8 cellular contexts compared by ENCODE assay signal in genomic region chr19:12789098-12789903, GRCh38. TPM values are rescaled to one million over a fixed set of nuclear protein-coding genes. Genes with fewer than 3 reads are reported as not detected.
DNase-seq lines count a peak whose midpoint lies in the region; ATAC-seq and TF ChIP-seq lines count a peak whose summit lies in the region.

No MANE protein-coding gene starts in this region.

- no peaks in the 10 kb centered on the region for H3K36me3 ChIP-seq in SU-DHL-6 (ENCODE audit: low read length)
- no peaks in the 10 kb centered on the region for H3K36me3 ChIP-seq in osteoblast (ENCODE audit: insufficient read depth, low read length)

- no peak overlapping the region for H3K27ac ChIP-seq in SU-DHL-6 (ENCODE audit: low read depth, low read length)
- peak overlapping the region; percentile 92 for H3K27ac ChIP-seq in osteoblast (ENCODE audit: low read depth, low read length)

- no peak for TF ChIP-seq CTCF in SU-DHL-6 (IDR thresholded peaks at IDR 0.05; ENCODE audit: insufficient read depth, low read length, poor library complexity, severe bottlenecking)
- no peak for TF ChIP-seq CTCF in osteoblast (IDR thresholded peaks at IDR 0.05; ENCODE audit: extremely low read depth, low read depth, low read length)

- no peak overlapping the region for H2AFZ ChIP-seq in SU-DHL-6 (ENCODE audit: low read depth, low read length, severe bottlenecking)
- H2AFZ ChIP-seq in osteoblast (ENCODE audit: low read length): peak overlapping the region; percentile 18

- H3K9ac ChIP-seq in SU-DHL-6 (ENCODE audit: low read length): peak overlapping the region; percentile 77; the same call in 1 of the 2 replicates

- peaks cover 28% of the 10 kb centered on the region for H3K4me1 ChIP-seq in osteoblast (ENCODE audit: insufficient read depth, low read length)

- no peaks in the 10 kb centered on the region for H3K9me2 ChIP-seq in SU-DHL-6 (replicated peaks; ENCODE audit: insufficient read depth, low read length)

- no peaks in the 10 kb centered on the region for H3K9me3 ChIP-seq in SU-DHL-6 (ENCODE audit: insufficient read depth, low read length)
- no peaks in the 10 kb centered on the region for H3K9me3 ChIP-seq in osteoblast (ENCODE audit: low read depth, low read length)

- peak; percentile 15 for TF ChIP-seq POLR2A in erythroblast (IDR thresholded peaks at IDR 0.05; ENCODE audit: low read length)

- no peak for ATAC-seq in HG03159 (IDR thresholded peaks at IDR 0.05; ENCODE audit: unreplicated experiment)

- no peaks in the 10 kb centered on the region for H3K79me2 ChIP-seq in SU-DHL-6 (ENCODE audit: insufficient read depth, low read length)
- H3K79me2 ChIP-seq in osteoblast (ENCODE audit: insufficient read depth, low read length): peaks cover 21% of the 10 kb centered on the region

- H4K20me1 ChIP-seq in SU-DHL-6 (ENCODE audit: low read depth, low read length): no peaks in the 10 kb centered on the region
- H4K20me1 ChIP-seq in osteoblast (ENCODE audit: insufficient read depth, low read length): peaks cover 12% of the 10 kb centered on the region

- H3K27me3 ChIP-seq in SU-DHL-6 (ENCODE audit: low read length) (no peaks in the 10 kb centered on the region), osteoblast (ENCODE audit: insufficient read depth, low read length) (no peaks in the 10 kb centered on the region)

- peak; percentile 55 for DNase-seq in stimulated activated CD4-positive, alpha-beta T cell treated with anti-CD3 and anti-CD28 coated beads, Interleukin-15, amount 100 ng/mL, for 24 hours
- DNase-seq in stimulated activated CD4-positive, alpha-beta T cell treated with anti-CD3 and anti-CD28 coated beads, Interleukin-12 subunit alpha, Interleukin-12 subunit beta, amount 100 ng/mL, for 4 hours: no peak
- no peak for DNase-seq in erythroblast (lab: John Stamatoyannopoulos, UW)
- DNase-seq in osteoblast (ENCODE audit: insufficient read length, low spot score, missing footprints): peak; percentile 89
- DNase-seq in OCI-M2 (lab: John Stamatoyannopoulos, UW; ENCODE audit: unreplicated experiment): no peak
- no peak for DNase-seq in NCI-H2107 treated with DMSO at 0.1 percent for 48 hours (lab: John Stamatoyannopoulos, UW; ENCODE audit: unreplicated experiment)

- H3K4me2 ChIP-seq in SU-DHL-6 (ENCODE audit: low read depth, low read length, poor library complexity, severe bottlenecking) (peak overlapping the region; percentile 94), osteoblast (ENCODE audit: insufficient read depth, low read length) (peak overlapping the region; percentile 88)

- peaks cover 30% of the 10 kb centered on the region for H3F3A ChIP-seq in SU-DHL-6 (ENCODE audit: insufficient read depth)

- H3K4me3 ChIP-seq in SU-DHL-6 (ENCODE audit: insufficient read depth, low read length, poor library complexity, severe bottlenecking) (no peak overlapping the region), osteoblast (ENCODE audit: insufficient read depth, low read length) (peak overlapping the region; percentile 98)

RNA-seq across cellular contexts. Expression of gene JUNB, which starts 2.0 kb away (rescaled TPM):
- total RNA-seq in osteoblast: 85.5 and 93.0 TPM in 2 replicates

RNA-seq across cellular contexts. Expression of gene PRDX2, which starts 12.3 kb away (rescaled TPM):
- total RNA-seq in osteoblast: 155 and 156 TPM in 2 replicates

RNA-seq across cellular contexts. Expression of gene THSD8, which starts 12.6 kb away (rescaled TPM):
- 0.29 TPM in 1 of 2 replicates, not detected in the other for total RNA-seq in osteoblast

RNA-seq across cellular contexts. Expression of gene HOOK2, which starts 13.9 kb away (rescaled TPM):
- 16.8 and 21.7 TPM in 2 replicates for total RNA-seq in osteoblast

RNA-seq across cellular contexts. Expression of gene RNASEH2A, which starts 17.1 kb away (rescaled TPM):
- 7.6 and 8.3 TPM in 2 replicates for total RNA-seq in osteoblast

Comparison
In these comparisons a context has a peak if more than half of its experiments do, and no peak if none do; other contexts are left out.
1. DNase-seq: peak in stimulated activated CD4-positive, alpha-beta T cell treated with anti-CD3 and anti-CD28 coated beads, Interleukin-15, amount 100 ng/mL, for 24 hours (single experiment) and osteoblast (single experiment); none in stimulated activated CD4-positive, alpha-beta T cell treated with anti-CD3 and anti-CD28 coated beads, Interleukin-12 subunit alpha, Interleukin-12 subunit beta, amount 100 ng/mL, for 4 hours (single experiment), erythroblast (0 of 2), OCI-M2 (single experiment) and NCI-H2107 treated with DMSO at 0.1 percent for 48 hours (single experiment).